1 cellular context compared by ENCODE assay signal in the genomic region with DNA sequence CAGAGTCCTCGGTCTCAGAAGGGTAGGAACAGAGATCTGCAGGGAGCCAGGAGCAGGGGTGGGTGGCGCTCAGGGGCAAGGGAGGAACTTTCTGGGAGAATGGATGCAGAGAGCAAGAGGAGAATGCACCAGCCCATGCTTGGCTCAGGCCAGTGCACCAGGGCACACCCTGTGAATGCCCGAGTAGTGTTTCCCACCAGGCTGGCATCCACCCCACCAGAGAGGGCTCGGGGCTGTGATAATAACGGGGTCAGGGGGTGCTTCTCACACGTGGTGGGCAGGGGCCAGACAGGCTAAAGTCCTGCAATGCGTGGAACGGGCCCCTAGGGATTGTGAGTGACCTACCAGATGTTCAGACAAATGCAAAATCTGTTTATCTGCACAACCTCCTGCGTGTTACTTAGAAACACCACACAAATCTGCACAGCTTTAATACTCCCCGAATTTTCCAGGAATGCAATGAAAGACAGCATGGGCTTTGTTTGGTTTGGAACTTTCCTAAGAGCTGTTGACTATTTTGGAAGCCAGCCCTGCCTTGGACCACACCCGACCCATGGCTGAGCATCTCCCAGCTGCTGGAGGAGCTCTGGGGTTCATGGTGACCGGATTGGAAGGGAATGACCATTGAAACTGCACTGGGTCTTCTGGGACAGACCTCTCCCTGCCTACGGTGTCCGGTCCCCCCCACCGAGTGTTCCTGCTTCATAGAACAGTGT.
TF ChIP-seq lines count a peak whose summit lies in the region.

No MANE protein-coding gene starts in this region.

TF ChIP-seq in GM23338, 12 proteins besides CTCF, POLR2A, EP300 and RAD21:
- TF ChIP-seq, protein P1, sequence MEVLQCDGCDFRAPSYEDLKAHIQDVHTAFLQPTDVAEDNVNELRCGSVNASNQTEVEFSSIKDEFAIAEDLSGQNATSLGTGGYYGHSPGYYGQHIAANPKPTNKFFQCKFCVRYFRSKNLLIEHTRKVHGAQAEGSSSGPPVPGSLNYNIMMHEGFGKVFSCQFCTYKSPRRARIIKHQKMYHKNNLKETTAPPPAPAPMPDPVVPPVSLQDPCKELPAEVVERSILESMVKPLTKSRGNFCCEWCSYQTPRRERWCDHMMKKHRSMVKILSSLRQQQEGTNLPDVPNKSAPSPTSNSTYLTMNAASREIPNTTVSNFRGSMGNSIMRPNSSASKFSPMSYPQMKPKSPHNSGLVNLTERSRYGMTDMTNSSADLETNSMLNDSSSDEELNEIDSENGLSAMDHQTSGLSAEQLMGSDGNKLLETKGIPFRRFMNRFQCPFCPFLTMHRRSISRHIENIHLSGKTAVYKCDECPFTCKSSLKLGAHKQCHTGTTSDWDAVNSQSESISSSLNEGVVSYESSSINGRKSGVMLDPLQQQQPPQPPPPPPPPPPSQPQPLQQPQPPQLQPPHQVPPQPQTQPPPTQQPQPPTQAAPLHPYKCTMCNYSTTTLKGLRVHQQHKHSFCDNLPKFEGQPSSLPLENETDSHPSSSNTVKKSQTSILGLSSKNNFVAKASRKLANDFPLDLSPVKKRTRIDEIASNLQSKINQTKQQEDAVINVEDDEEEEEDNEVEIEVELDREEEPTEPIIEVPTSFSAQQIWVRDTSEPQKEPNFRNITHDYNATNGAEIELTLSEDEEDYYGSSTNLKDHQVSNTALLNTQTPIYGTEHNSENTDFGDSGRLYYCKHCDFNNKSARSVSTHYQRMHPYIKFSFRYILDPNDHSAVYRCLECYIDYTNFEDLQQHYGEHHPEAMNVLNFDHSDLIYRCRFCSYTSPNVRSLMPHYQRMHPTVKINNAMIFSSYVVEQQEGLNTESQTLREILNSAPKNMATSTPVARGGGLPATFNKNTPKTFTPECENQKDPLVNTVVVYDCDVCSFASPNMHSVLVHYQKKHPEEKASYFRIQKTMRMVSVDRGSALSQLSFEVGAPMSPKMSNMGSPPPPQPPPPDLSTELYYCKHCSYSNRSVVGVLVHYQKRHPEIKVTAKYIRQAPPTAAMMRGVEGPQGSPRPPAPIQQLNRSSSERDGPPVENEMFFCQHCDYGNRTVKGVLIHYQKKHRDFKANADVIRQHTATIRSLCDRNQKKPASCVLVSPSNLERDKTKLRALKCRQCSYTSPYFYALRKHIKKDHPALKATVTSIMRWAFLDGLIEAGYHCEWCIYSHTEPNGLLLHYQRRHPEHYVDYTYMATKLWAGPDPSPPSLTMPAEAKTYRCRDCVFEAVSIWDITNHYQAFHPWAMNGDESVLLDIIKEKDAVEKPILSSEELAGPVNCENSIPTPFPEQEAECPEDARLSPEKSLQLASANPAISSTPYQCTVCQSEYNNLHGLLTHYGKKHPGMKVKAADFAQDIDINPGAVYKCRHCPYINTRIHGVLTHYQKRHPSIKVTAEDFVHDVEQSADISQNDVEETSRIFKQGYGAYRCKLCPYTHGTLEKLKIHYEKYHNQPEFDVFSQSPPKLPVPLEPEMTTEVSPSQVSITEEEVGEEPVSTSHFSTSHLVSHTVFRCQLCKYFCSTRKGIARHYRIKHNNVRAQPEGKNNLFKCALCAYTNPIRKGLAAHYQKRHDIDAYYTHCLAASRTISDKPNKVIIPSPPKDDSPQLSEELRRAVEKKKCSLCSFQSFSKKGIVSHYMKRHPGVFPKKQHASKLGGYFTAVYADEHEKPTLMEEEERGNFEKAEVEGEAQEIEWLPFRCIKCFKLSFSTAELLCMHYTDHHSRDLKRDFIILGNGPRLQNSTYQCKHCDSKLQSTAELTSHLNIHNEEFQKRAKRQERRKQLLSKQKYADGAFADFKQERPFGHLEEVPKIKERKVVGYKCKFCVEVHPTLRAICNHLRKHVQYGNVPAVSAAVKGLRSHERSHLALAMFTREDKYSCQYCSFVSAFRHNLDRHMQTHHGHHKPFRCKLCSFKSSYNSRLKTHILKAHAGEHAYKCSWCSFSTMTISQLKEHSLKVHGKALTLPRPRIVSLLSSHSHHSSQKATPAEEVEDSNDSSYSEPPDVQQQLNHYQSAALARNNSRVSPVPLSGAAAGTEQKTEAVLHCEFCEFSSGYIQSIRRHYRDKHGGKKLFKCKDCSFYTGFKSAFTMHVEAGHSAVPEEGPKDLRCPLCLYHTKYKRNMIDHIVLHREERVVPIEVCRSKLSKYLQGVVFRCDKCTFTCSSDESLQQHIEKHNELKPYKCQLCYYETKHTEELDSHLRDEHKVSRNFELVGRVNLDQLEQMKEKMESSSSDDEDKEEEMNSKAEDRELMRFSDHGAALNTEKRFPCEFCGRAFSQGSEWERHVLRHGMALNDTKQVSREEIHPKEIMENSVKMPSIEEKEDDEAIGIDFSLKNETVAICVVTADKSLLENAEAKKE (CRISPR knock-in tag; IDR thresholded peaks at IDR 0.05): no peak
- no peak for TF ChIP-seq EZH2phosphoT487 (IDR thresholded peaks at IDR 0.05; ENCODE audit: unreplicated experiment)
- TF ChIP-seq JUNB (IDR thresholded peaks at IDR 0.05; ENCODE audit: unreplicated experiment): no peak
- TF ChIP-seq, protein P2, sequence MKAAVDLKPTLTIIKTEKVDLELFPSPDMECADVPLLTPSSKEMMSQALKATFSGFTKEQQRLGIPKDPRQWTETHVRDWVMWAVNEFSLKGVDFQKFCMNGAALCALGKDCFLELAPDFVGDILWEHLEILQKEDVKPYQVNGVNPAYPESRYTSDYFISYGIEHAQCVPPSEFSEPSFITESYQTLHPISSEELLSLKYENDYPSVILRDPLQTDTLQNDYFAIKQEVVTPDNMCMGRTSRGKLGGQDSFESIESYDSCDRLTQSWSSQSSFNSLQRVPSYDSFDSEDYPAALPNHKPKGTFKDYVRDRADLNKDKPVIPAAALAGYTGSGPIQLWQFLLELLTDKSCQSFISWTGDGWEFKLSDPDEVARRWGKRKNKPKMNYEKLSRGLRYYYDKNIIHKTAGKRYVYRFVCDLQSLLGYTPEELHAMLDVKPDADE (IDR thresholded peaks at IDR 0.05): no peak
- no peak for TF ChIP-seq CREB1 (CRISPR knock-in tag; IDR thresholded peaks at IDR 0.05; ENCODE audit: low read depth)
- no peak for TF ChIP-seq EZH2 (IDR thresholded peaks at IDR 0.05; ENCODE audit: low read depth, unreplicated experiment)
- TF ChIP-seq NANOG (IDR thresholded peaks at IDR 0.05; ENCODE audit: borderline replicate concordance): no peak
- TF ChIP-seq ZNF114 (CRISPR knock-in tag; IDR thresholded peaks at IDR 0.05): no peak
- no peak for TF ChIP-seq POLR2AphosphoS5 (IDR thresholded peaks at IDR 0.05; ENCODE audit: low read depth)
- TF ChIP-seq, protein P3, sequence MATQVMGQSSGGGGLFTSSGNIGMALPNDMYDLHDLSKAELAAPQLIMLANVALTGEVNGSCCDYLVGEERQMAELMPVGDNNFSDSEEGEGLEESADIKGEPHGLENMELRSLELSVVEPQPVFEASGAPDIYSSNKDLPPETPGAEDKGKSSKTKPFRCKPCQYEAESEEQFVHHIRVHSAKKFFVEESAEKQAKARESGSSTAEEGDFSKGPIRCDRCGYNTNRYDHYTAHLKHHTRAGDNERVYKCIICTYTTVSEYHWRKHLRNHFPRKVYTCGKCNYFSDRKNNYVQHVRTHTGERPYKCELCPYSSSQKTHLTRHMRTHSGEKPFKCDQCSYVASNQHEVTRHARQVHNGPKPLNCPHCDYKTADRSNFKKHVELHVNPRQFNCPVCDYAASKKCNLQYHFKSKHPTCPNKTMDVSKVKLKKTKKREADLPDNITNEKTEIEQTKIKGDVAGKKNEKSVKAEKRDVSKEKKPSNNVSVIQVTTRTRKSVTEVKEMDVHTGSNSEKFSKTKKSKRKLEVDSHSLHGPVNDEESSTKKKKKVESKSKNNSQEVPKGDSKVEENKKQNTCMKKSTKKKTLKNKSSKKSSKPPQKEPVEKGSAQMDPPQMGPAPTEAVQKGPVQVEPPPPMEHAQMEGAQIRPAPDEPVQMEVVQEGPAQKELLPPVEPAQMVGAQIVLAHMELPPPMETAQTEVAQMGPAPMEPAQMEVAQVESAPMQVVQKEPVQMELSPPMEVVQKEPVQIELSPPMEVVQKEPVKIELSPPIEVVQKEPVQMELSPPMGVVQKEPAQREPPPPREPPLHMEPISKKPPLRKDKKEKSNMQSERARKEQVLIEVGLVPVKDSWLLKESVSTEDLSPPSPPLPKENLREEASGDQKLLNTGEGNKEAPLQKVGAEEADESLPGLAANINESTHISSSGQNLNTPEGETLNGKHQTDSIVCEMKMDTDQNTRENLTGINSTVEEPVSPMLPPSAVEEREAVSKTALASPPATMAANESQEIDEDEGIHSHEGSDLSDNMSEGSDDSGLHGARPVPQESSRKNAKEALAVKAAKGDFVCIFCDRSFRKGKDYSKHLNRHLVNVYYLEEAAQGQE (IDR thresholded peaks at IDR 0.05; ENCODE audit: unreplicated experiment): no peak
- TF ChIP-seq ZNF331 (CRISPR knock-in tag; IDR thresholded peaks at IDR 0.05; ENCODE audit: low read depth): no peak
- TF ChIP-seq STAT1 (IDR thresholded peaks at IDR 0.05; ENCODE audit: unreplicated experiment): no peak
